In the genomic region with DNA sequence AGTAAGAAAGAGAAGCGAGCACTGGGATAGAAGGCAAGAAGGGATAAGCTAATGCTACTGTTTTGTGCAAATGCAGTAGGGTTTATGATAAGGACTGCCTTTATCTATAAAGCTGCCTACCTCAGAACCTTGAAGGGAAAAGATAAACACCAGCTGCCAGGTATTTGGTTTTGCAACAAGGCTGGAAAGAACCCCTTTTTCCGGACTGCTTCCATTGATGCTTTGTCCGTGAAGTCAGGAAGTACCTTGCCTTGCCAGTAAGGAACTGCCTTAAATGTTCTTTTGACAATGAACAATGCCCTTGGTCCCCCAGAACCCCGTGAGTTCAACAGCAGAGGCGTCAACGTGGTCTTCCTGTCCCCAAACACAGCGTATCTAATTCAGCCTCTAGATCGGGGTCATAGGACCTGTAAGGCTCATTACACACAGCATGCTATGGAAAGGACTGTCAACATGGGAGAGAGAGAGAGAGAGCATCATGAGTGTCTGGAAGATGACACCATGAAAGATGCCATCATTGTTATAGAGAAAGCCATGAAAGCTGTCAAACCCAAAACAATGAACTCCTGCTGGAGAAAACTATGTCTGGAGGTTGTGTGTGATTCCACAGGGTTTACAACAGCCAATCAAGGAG, we compare ENCODE assay signal across 22 cellular contexts.
A peak's percentile ranks its signal among the peaks of the same experiment; 100 is the strongest.
DNase-seq lines count a peak whose midpoint lies in the region; ATAC-seq, FAIRE-seq and TF ChIP-seq lines count a peak whose summit lies in the region.
"Had no signal": no experiment of that assay in that cellular context is flagged by ENCODE, and none has a peak within 500 bp of the region (broad histone marks: within the 10 kb centered on the region; RNA-seq: fewer than 3 reads in every experiment).

No MANE protein-coding gene starts in this region.

- H3K9me3 Mint-ChIP-seq in stimulated activated naive CD8-positive, alpha-beta T cell treated with anti-CD3 and anti-CD28 coated beads, Interleukin-15, Interleukin-2, amounts not matched to agents 100 ng/mL and 50 ng/mL, for 24 hours: no peaks in the 10 kb centered on the region
- no peaks in the 10 kb centered on the region for H3K9me3 Mint-ChIP-seq in activated naive CD8-positive, alpha-beta T cell treated with anti-CD3 and anti-CD28 coated beads, Interleukin-2, amount 50 U/mL, for 24 hours
- peaks cover 0 to 5% (median 0%) of the 10 kb centered on the region in 9 donors for H3K9me3 Mint-ChIP-seq in naive thymus-derived CD8-positive, alpha-beta T cell
- H3K9me3 Mint-ChIP-seq in type B pancreatic cell: no peaks in the 10 kb centered on the region
- H3K9me3 Mint-ChIP-seq: T-helper 2 cell treated with Interferon-gamma antibody and Interleukin-4, amounts not matched to agents 5 μg/mL and 100 μg/mL, for 36 hours had no signal

- H3K4me1 ChIP-seq in small intestine (ENCODE audit: control insufficient read depth in 2 of 2, insufficient read depth in 1 of 2, low read depth in 1 of 2, low read length in 1 of 2) (no peaks in the 10 kb centered on the region), ascending aorta (peaks cover 8 to 9% of the 10 kb centered on the region in 2 donors)

- H3K4me1 Mint-ChIP-seq in stimulated activated naive CD8-positive, alpha-beta T cell treated with anti-CD3 and anti-CD28 coated beads, Interleukin-15, Interleukin-2, amounts not matched to agents 100 ng/mL and 50 ng/mL, for 24 hours (ENCODE audit: low read depth): peaks cover 92% of the 10 kb centered on the region
- H3K4me1 Mint-ChIP-seq in activated naive CD8-positive, alpha-beta T cell treated with anti-CD3 and anti-CD28 coated beads, Interleukin-2, amount 50 U/mL, for 24 hours: peaks cover 91% of the 10 kb centered on the region
- peaks cover 45 to 91% (median 88%) of the 10 kb centered on the region in 4 donors for H3K4me1 Mint-ChIP-seq in naive thymus-derived CD8-positive, alpha-beta T cell
- peaks cover 47% of the 10 kb centered on the region for H3K4me1 Mint-ChIP-seq in type B pancreatic cell (ENCODE audit: unreplicated experiment)

- POLR2A ChIA-PET in naive thymus-derived CD8-positive, alpha-beta T cell (lab: Charles Lee): interaction anchor here (1.1 to 1.5 kb wide), 2 partner anchors 20 to 59 kb away, joined by 4 read pairs; no protein-coding TSS in a partner anchor

- peak overlapping the region; percentile 55 for H3K27ac Mint-ChIP-seq in stimulated activated naive CD8-positive, alpha-beta T cell treated with anti-CD3 and anti-CD28 coated beads, Interleukin-15, Interleukin-2, amounts not matched to agents 100 ng/mL and 50 ng/mL, for 24 hours
- H3K27ac Mint-ChIP-seq in activated naive CD8-positive, alpha-beta T cell treated with anti-CD3 and anti-CD28 coated beads, Interleukin-2, amount 50 U/mL, for 24 hours: peak overlapping the region; percentile 18
- peak overlapping the region; percentile 53 to 86 (median 75) for H3K27ac Mint-ChIP-seq in naive thymus-derived CD8-positive, alpha-beta T cell
- peak overlapping the region; percentile 68 for H3K27ac Mint-ChIP-seq in type B pancreatic cell
- H3K27ac Mint-ChIP-seq: T-helper 2 cell treated with Interferon-gamma antibody and Interleukin-4, amounts not matched to agents 5 μg/mL and 100 μg/mL, for 36 hours had no signal

- no peak overlapping the region for H3K4me3 Mint-ChIP-seq in stimulated activated naive CD8-positive, alpha-beta T cell treated with anti-CD3 and anti-CD28 coated beads, Interleukin-15, Interleukin-2, amounts not matched to agents 100 ng/mL and 50 ng/mL, for 24 hours
- no peak overlapping the region for H3K4me3 Mint-ChIP-seq in activated naive CD8-positive, alpha-beta T cell treated with anti-CD3 and anti-CD28 coated beads, Interleukin-2, amount 50 U/mL, for 24 hours
- peak overlapping the region in 9 of 10 donors; percentile 54 to 72 (median 64) for H3K4me3 Mint-ChIP-seq in naive thymus-derived CD8-positive, alpha-beta T cell
- no peak overlapping the region for H3K4me3 Mint-ChIP-seq in type B pancreatic cell
- H3K4me3 Mint-ChIP-seq: T-helper 2 cell treated with Interferon-gamma antibody and Interleukin-4, amounts not matched to agents 5 μg/mL and 100 μg/mL, for 36 hours had no signal

- no peaks in the 10 kb centered on the region for H3K27me3 Mint-ChIP-seq in stimulated activated naive CD8-positive, alpha-beta T cell treated with anti-CD3 and anti-CD28 coated beads, Interleukin-15, Interleukin-2, amounts not matched to agents 100 ng/mL and 50 ng/mL, for 24 hours
- no peaks in the 10 kb centered on the region for H3K27me3 Mint-ChIP-seq in activated naive CD8-positive, alpha-beta T cell treated with anti-CD3 and anti-CD28 coated beads, Interleukin-2, amount 50 U/mL, for 24 hours
- H3K27me3 Mint-ChIP-seq in naive thymus-derived CD8-positive, alpha-beta T cell: no peaks in the 10 kb centered on the region
- H3K27me3 Mint-ChIP-seq in type B pancreatic cell: no peaks in the 10 kb centered on the region

- in situ Hi-C loops in KBM-7 (cut with MboI; ENCODE audit: low pct_unique_long_range_greater_than_20kb, low sequenced_read_pairs): no loop called here

- TF ChIP-seq CTCF in type B pancreatic cell (conservative IDR thresholded peaks at IDR 0.05) (no peak), ascending aorta (IDR thresholded peaks at IDR 0.05) (no peak)

- H3K9me3 ChIP-seq in small intestine (ENCODE audit: control insufficient read depth, low read depth) (no peaks in the 10 kb centered on the region), ascending aorta (peaks cover 0 to 4% of the 10 kb centered on the region in 2 donors)
- H3K9me3 ChIP-seq: adrenal gland, MG63 had no signal

- H3K27ac ChIP-seq in small intestine (ENCODE audit: low read depth in 1 of 2, low read length in 1 of 2) (no peak overlapping the region), ascending aorta (no peak overlapping the region)
- H3K27ac ChIP-seq: PC-9, tibial nerve had no signal

- H3K36me3 Mint-ChIP-seq in stimulated activated naive CD8-positive, alpha-beta T cell treated with anti-CD3 and anti-CD28 coated beads, Interleukin-15, Interleukin-2, amounts not matched to agents 100 ng/mL and 50 ng/mL, for 24 hours (ENCODE audit: low read depth): peaks cover 44% of the 10 kb centered on the region
- H3K36me3 Mint-ChIP-seq in activated naive CD8-positive, alpha-beta T cell treated with anti-CD3 and anti-CD28 coated beads, Interleukin-2, amount 50 U/mL, for 24 hours (ENCODE audit: low read depth): peaks cover 19% of the 10 kb centered on the region
- peaks cover 0 to 13% (median 4%) of the 10 kb centered on the region in 3 donors for H3K36me3 Mint-ChIP-seq in naive thymus-derived CD8-positive, alpha-beta T cell
- H3K36me3 Mint-ChIP-seq in type B pancreatic cell: peaks cover 14% of the 10 kb centered on the region

- no peak for ATAC-seq in stimulated activated naive CD8-positive, alpha-beta T cell treated with anti-CD3 and anti-CD28 coated beads, Interleukin-15, Interleukin-2, amounts not matched to agents 100 U/mL and 50 U/mL, for 24 hours
- no peak for ATAC-seq in activated naive CD8-positive, alpha-beta T cell treated with anti-CD3 and anti-CD28 coated beads, Interleukin-2, amount 50 U/mL, for 24 hours
- ATAC-seq in naive thymus-derived CD8-positive, alpha-beta T cell: peak; percentile 18 to 49
- ATAC-seq: esophagus mucosa, left colon had no signal

- no peaks in the 10 kb centered on the region for H3K36me3 ChIP-seq in small intestine (ENCODE audit: control insufficient read depth in 2 of 2, insufficient read depth in 2 of 2, low read length in 2 of 2)
- H3K36me3 ChIP-seq in ascending aorta: peaks cover 0 to under 1% of the 10 kb centered on the region in 2 donors
- H3K36me3 ChIP-seq: adrenal gland, MG63 had no signal

- no peak for DNase-seq in stimulated activated naive CD8-positive, alpha-beta T cell treated with anti-CD3 and anti-CD28 coated beads, Interleukin-15, Interleukin-2, amounts not matched to agents 100 U/mL and 50 U/mL, for 24 hours
- no peak for DNase-seq in activated naive CD8-positive, alpha-beta T cell treated with anti-CD3 and anti-CD28 coated beads, Interleukin-2, amount 50 U/mL, for 24 hours
- no peak for DNase-seq in naive thymus-derived CD8-positive, alpha-beta T cell
- DNase-seq in type B pancreatic cell (ENCODE audit: extremely low spot score, unreplicated experiment) (no peak), small intestine (no peak), ascending aorta (ENCODE audit: low spot score in 2 of 2) (no peak), KBM-7 (no peak)
- DNase-seq: activated CD4-positive, CD25-positive, alpha-beta regulatory T cell treated with anti-CD3 and anti-CD28 coated beads, Interleukin-2, amount 50 U/mL, for 72 hours; adrenal gland; caudate nucleus; COR-L47; IMR-90; left colon; MG63; NCI-H1694 treated with DMSO at 0.1 percent for 48 hours; PC-9; retina; stimulated activated CD4-positive, alpha-beta T cell treated with anti-CD3 and anti-CD28 coated beads, Interleukin-12 subunit alpha, Interleukin-12 subunit beta, amount 100 ng/mL, for 4 hours had no signal

- intact Hi-C loops in ascending aorta (cut with DNase I): no loop called here

- H3K4me3 ChIP-seq in small intestine (ENCODE audit: low read depth in 1 of 2, low read length in 2 of 2) (no peak overlapping the region), ascending aorta (no peak overlapping the region)
- H3K4me3 ChIP-seq: adrenal gland, MG63, PC-9, tibial nerve had no signal

- 55 to 72% (median 61%) methylated on average over 8 of the region's 8 CpGs for WGBS in small intestine, 3 donors

- H3K27me3 ChIP-seq in small intestine (ENCODE audit: control insufficient read depth in 2 of 2, insufficient read depth in 2 of 2, low read length in 2 of 2) (no peaks in the 10 kb centered on the region), ascending aorta (no peaks in the 10 kb centered on the region)
- H3K27me3 ChIP-seq: adrenal gland, MG63, tibial nerve had no signal

- FAIRE-seq in small intestine (lab: Jason Lieb, UNC): no peak

Comparison
In these comparisons a context has a peak if more than half of its experiments do, and no peak if none do; other contexts are left out.
1. H3K27ac Mint-ChIP-seq: peak in every context shown above with its lines; median percentile 75 in naive thymus-derived CD8-positive, alpha-beta T cell; 68 in type B pancreatic cell; 55 in stimulated activated naive CD8-positive, alpha-beta T cell treated with anti-CD3 and anti-CD28 coated beads, Interleukin-15, Interleukin-2, amounts not matched to agents 100 ng/mL and 50 ng/mL, for 24 hours; 18 in activated naive CD8-positive, alpha-beta T cell treated with anti-CD3 and anti-CD28 coated beads, Interleukin-2, amount 50 U/mL, for 24 hours.
2. H3K4me3 Mint-ChIP-seq: peak in naive thymus-derived CD8-positive, alpha-beta T cell (9 of 10); none in stimulated activated naive CD8-positive, alpha-beta T cell treated with anti-CD3 and anti-CD28 coated beads, Interleukin-15, Interleukin-2, amounts not matched to agents 100 ng/mL and 50 ng/mL, for 24 hours (single experiment), activated naive CD8-positive, alpha-beta T cell treated with anti-CD3 and anti-CD28 coated beads, Interleukin-2, amount 50 U/mL, for 24 hours (single experiment) and type B pancreatic cell (single experiment).
3. ATAC-seq: peak in naive thymus-derived CD8-positive, alpha-beta T cell (2 of 2); none in stimulated activated naive CD8-positive, alpha-beta T cell treated with anti-CD3 and anti-CD28 coated beads, Interleukin-15, Interleukin-2, amounts not matched to agents 100 U/mL and 50 U/mL, for 24 hours (single experiment) and activated naive CD8-positive, alpha-beta T cell treated with anti-CD3 and anti-CD28 coated beads, Interleukin-2, amount 50 U/mL, for 24 hours (single experiment).